Comparison of ENCODE assay signal across 1 cellular context in the genomic region with DNA sequence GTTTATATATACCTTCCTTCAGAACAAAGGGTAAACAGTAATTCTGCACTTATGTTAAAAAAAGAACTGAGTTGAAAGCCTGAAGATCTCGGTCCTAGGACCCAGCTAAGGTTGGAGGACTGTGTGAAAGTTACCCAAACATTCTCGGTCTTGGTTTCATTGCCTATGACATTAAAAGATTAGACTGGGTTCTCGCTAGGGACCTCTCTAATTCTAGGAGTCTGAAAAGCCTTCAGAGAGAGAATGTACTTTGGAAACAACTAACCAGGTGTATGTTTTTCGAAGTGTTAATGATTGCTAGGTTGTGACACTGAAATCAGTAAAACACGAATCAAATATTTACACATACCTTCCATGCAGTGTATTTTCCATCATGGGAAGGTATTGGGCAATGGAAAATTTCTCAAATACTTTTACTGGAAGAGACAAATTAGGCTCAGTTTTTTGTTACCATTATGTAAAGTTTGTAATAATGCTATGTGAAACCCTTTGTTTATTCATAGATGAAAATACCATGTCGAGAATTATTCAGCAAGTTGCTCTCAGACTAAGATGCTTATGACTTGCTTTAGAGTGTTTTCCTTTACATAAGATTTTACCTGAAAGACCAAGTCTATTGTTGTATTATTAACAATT.
TF ChIP-seq lines count a peak whose summit lies in the region.

No MANE protein-coding gene starts in this region.

TF ChIP-seq in HepG2, 621 proteins besides CTCF, POLR2A, EP300 and RAD21 (continued from another document):
- TF ChIP-seq, protein P1, sequence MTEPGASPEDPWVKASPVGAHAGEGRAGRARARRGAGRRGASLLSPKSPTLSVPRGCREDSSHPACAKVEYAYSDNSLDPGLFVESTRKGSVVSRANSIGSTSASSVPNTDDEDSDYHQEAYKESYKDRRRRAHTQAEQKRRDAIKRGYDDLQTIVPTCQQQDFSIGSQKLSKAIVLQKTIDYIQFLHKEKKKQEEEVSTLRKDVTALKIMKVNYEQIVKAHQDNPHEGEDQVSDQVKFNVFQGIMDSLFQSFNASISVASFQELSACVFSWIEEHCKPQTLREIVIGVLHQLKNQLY (CRISPR knock-in tag; IDR thresholded peaks at IDR 0.05), result peak; percentile 95
- TF ChIP-seq, protein P2, sequence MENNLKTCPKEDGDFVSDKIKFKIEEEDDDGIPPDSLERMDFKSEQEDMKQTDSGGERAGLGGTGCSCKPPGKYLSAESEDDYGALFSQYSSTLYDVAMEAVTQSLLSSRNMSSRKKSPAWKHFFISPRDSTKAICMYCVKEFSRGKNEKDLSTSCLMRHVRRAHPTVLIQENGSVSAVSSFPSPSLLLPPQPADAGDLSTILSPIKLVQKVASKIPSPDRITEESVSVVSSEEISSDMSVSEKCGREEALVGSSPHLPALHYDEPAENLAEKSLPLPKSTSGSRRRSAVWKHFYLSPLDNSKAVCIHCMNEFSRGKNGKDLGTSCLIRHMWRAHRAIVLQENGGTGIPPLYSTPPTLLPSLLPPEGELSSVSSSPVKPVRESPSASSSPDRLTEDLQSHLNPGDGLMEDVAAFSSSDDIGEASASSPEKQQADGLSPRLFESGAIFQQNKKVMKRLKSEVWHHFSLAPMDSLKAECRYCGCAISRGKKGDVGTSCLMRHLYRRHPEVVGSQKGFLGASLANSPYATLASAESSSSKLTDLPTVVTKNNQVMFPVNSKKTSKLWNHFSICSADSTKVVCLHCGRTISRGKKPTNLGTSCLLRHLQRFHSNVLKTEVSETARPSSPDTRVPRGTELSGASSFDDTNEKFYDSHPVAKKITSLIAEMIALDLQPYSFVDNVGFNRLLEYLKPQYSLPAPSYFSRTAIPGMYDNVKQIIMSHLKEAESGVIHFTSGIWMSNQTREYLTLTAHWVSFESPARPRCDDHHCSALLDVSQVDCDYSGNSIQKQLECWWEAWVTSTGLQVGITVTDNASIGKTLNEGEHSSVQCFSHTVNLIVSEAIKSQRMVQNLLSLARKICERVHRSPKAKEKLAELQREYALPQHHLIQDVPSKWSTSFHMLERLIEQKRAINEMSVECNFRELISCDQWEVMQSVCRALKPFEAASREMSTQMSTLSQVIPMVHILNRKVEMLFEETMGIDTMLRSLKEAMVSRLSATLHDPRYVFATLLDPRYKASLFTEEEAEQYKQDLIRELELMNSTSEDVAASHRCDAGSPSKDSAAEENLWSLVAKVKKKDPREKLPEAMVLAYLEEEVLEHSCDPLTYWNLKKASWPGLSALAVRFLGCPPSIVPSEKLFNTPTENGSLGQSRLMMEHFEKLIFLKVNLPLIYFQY (CRISPR knock-in tag; IDR thresholded peaks at IDR 0.05; ENCODE audit: borderline replicate concordance), result peak; percentile 77
- TF ChIP-seq ZNF652 (CRISPR knock-in tag; IDR thresholded peaks at IDR 0.05; ENCODE audit: borderline replicate concordance, low read depth) (peak; percentile 47; the same call in 1 of the 2 replicates), MED1 (CRISPR knock-in tag; IDR thresholded peaks at IDR 0.05) (peak; percentile 100), SMARCE1 (IDR thresholded peaks at IDR 0.05; ENCODE audit: borderline replicate concordance) (peak; percentile 60; the same call in 1 of the 2 replicates), NFATC3 (CRISPR knock-in tag; IDR thresholded peaks at IDR 0.05) (peak; percentile 97; the same call in 1 of the 2 replicates), GATAD1 (CRISPR knock-in tag; IDR thresholded peaks at IDR 0.05) (peak; percentile 57), ZBTB7B (CRISPR knock-in tag; IDR thresholded peaks at IDR 0.05) (0 out of 2 replicates have a peak, but pooled peaks have one; percentile 22), XBP1 (CRISPR knock-in tag; IDR thresholded peaks at IDR 0.05) (peak; percentile 79; the same call in 1 of the 2 replicates), ZNF782 (CRISPR knock-in tag; IDR thresholded peaks at IDR 0.05; ENCODE audit: borderline replicate concordance) (no peak), HMG20A (CRISPR knock-in tag; IDR thresholded peaks at IDR 0.05; ENCODE audit: borderline replicate concordance) (peak; percentile 99), HDAC1 (CRISPR knock-in tag; IDR thresholded peaks at IDR 0.05) (peak; percentile 90), IRF2 (CRISPR knock-in tag; IDR thresholded peaks at IDR 0.05) (peak; percentile 96; the same call in 1 of the 2 replicates), NFRKB (IDR thresholded peaks at IDR 0.05) (no peak), PRPF4 (IDR thresholded peaks at IDR 0.05; ENCODE audit: low read depth, low read length, poor library complexity, severe bottlenecking) (no peak), RFX1 (IDR thresholded peaks at IDR 0.05) (no peak), ZFP82 (CRISPR knock-in tag; IDR thresholded peaks at IDR 0.05; ENCODE audit: borderline replicate concordance) (peak; percentile 90; the same call in 1 of the 2 replicates), ZNF484 (CRISPR knock-in tag; IDR thresholded peaks at IDR 0.05; ENCODE audit: borderline replicate concordance, low read depth) (no peak), SNRNP70 (IDR thresholded peaks at IDR 0.05; ENCODE audit: low read depth, low read length) (no peak), ZNF180 (CRISPR knock-in tag; IDR thresholded peaks at IDR 0.05; ENCODE audit: borderline replicate concordance, low read depth) (no peak), ZFP36L2 (CRISPR knock-in tag; IDR thresholded peaks at IDR 0.05) (no peak), SAP130 (CRISPR knock-in tag; IDR thresholded peaks at IDR 0.05; ENCODE audit: low read depth) (peak; percentile 90; the same call in 1 of the 2 replicates), ZNF792 (CRISPR knock-in tag; IDR thresholded peaks at IDR 0.05) (peak; percentile 79), MIXL1 (CRISPR knock-in tag; IDR thresholded peaks at IDR 0.05) (peak; percentile 100), ZNF776 (CRISPR knock-in tag; IDR thresholded peaks at IDR 0.05) (no peak), ZNF569 (CRISPR knock-in tag; IDR thresholded peaks at IDR 0.05; ENCODE audit: borderline replicate concordance) (peak; percentile 85; the same call in 1 of the 2 replicates), ZNF124 (CRISPR knock-in tag; IDR thresholded peaks at IDR 0.05) (peak; percentile 58; the same call in 1 of the 2 replicates), POGZ (CRISPR knock-in tag; IDR thresholded peaks at IDR 0.05) (peak; percentile 93)
- TF ChIP-seq, protein P3, sequence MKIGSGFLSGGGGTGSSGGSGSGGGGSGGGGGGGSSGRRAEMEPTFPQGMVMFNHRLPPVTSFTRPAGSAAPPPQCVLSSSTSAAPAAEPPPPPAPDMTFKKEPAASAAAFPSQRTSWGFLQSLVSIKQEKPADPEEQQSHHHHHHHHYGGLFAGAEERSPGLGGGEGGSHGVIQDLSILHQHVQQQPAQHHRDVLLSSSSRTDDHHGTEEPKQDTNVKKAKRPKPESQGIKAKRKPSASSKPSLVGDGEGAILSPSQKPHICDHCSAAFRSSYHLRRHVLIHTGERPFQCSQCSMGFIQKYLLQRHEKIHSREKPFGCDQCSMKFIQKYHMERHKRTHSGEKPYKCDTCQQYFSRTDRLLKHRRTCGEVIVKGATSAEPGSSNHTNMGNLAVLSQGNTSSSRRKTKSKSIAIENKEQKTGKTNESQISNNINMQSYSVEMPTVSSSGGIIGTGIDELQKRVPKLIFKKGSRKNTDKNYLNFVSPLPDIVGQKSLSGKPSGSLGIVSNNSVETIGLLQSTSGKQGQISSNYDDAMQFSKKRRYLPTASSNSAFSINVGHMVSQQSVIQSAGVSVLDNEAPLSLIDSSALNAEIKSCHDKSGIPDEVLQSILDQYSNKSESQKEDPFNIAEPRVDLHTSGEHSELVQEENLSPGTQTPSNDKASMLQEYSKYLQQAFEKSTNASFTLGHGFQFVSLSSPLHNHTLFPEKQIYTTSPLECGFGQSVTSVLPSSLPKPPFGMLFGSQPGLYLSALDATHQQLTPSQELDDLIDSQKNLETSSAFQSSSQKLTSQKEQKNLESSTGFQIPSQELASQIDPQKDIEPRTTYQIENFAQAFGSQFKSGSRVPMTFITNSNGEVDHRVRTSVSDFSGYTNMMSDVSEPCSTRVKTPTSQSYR (CRISPR knock-in tag; IDR thresholded peaks at IDR 0.05; ENCODE audit: borderline replicate concordance), result peak; percentile 15; the same call in 1 of the 2 replicates
- TF ChIP-seq, protein P4, sequence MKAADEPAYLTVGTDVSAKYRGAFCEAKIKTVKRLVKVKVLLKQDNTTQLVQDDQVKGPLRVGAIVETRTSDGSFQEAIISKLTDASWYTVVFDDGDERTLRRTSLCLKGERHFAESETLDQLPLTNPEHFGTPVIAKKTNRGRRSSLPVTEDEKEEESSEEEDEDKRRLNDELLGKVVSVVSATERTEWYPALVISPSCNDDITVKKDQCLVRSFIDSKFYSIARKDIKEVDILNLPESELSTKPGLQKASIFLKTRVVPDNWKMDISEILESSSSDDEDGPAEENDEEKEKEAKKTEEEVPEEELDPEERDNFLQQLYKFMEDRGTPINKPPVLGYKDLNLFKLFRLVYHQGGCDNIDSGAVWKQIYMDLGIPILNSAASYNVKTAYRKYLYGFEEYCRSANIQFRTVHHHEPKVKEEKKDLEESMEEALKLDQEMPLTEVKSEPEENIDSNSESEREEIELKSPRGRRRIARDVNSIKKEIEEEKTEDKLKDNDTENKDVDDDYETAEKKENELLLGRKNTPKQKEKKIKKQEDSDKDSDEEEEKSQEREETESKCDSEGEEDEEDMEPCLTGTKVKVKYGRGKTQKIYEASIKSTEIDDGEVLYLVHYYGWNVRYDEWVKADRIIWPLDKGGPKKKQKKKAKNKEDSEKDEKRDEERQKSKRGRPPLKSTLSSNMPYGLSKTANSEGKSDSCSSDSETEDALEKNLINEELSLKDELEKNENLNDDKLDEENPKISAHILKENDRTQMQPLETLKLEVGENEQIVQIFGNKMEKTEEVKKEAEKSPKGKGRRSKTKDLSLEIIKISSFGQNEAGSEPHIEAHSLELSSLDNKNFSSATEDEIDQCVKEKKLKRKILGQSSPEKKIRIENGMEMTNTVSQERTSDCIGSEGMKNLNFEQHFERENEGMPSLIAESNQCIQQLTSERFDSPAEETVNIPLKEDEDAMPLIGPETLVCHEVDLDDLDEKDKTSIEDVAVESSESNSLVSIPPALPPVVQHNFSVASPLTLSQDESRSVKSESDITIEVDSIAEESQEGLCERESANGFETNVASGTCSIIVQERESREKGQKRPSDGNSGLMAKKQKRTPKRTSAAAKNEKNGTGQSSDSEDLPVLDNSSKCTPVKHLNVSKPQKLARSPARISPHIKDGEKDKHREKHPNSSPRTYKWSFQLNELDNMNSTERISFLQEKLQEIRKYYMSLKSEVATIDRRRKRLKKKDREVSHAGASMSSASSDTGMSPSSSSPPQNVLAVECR (CRISPR knock-in tag; IDR thresholded peaks at IDR 0.05; ENCODE audit: borderline replicate concordance), result peak; percentile 29; the same call in 1 of the 2 replicates
- TF ChIP-seq, protein P5, sequence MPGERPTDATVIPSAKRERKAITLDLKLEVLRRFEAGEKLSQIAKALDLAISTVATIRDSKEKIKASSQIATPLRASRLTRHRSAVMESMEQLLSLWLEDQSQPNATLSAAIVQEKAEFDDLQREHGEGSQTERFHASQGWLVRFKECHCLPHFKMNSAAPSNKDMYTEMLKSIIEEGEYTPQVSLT (CRISPR knock-in tag; IDR thresholded peaks at IDR 0.05; ENCODE audit: borderline replicate concordance, low read depth), result no peak
- TF ChIP-seq, protein P6, sequence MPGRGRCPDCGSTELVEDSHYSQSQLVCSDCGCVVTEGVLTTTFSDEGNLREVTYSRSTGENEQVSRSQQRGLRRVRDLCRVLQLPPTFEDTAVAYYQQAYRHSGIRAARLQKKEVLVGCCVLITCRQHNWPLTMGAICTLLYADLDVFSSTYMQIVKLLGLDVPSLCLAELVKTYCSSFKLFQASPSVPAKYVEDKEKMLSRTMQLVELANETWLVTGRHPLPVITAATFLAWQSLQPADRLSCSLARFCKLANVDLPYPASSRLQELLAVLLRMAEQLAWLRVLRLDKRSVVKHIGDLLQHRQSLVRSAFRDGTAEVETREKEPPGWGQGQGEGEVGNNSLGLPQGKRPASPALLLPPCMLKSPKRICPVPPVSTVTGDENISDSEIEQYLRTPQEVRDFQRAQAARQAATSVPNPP (CRISPR knock-in tag; IDR thresholded peaks at IDR 0.05), result no peak
- TF ChIP-seq, protein P7, sequence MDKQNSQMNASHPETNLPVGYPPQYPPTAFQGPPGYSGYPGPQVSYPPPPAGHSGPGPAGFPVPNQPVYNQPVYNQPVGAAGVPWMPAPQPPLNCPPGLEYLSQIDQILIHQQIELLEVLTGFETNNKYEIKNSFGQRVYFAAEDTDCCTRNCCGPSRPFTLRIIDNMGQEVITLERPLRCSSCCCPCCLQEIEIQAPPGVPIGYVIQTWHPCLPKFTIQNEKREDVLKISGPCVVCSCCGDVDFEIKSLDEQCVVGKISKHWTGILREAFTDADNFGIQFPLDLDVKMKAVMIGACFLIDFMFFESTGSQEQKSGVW (CRISPR knock-in tag; IDR thresholded peaks at IDR 0.05; ENCODE audit: borderline replicate concordance), result no peak
- TF ChIP-seq, protein P8, sequence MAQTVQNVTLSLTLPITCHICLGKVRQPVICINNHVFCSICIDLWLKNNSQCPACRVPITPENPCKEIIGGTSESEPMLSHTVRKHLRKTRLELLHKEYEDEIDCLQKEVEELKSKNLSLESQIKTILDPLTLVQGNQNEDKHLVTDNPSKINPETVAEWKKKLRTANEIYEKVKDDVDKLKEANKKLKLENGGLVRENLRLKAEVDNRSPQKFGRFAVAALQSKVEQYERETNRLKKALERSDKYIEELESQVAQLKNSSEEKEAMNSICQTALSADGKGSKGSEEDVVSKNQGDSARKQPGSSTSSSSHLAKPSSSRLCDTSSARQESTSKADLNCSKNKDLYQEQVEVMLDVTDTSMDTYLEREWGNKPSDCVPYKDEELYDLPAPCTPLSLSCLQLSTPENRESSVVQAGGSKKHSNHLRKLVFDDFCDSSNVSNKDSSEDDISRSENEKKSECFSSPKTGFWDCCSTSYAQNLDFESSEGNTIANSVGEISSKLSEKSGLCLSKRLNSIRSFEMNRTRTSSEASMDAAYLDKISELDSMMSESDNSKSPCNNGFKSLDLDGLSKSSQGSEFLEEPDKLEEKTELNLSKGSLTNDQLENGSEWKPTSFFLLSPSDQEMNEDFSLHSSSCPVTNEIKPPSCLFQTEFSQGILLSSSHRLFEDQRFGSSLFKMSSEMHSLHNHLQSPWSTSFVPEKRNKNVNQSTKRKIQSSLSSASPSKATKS (CRISPR knock-in tag; IDR thresholded peaks at IDR 0.05), result 0 out of 2 replicates have a peak, but pooled peaks have one; percentile 84
